In genomic region chr21:46515109-46515508, GRCh38 we compare ENCODE assay signal across 10 cellular contexts. TPM values are rescaled to one million over a fixed set of nuclear protein-coding genes. Genes with fewer than 3 reads are reported as not detected.
DNase-seq lines count a peak whose midpoint lies in the region; ATAC-seq and TF ChIP-seq lines count a peak whose summit lies in the region.
"Had no signal": no experiment of that assay in that cellular context is flagged by ENCODE, and none has a peak within 500 bp of the region (broad histone marks: within the 10 kb centered on the region; RNA-seq: fewer than 3 reads in every experiment).

No MANE protein-coding gene starts in this region.

- H3K9me3 ChIP-seq in CD4-positive, alpha-beta memory T cell (ENCODE audit: control insufficient read depth in 1 of 2, low read length in 2 of 2) = no peaks in the 10 kb centered on the region
- no peaks in the 10 kb centered on the region for H3K9me3 ChIP-seq in OCI-LY3 (ENCODE audit: insufficient read depth, low read length)

- H3K9me3 Mint-ChIP-seq in CD4-positive, alpha-beta memory T cell = peaks cover 0 to 2% (median 0%) of the 10 kb centered on the region in 8 donors
- H3K9me3 Mint-ChIP-seq in naive B cell (no peaks in the 10 kb centered on the region), chondrocyte (ENCODE audit: low read depth) (no peaks in the 10 kb centered on the region)
- H3K9me3 Mint-ChIP-seq: dendritic cell treated with granulocyte-macrophage colony-stimulating factor and Interleukin-4, amounts not matched to agents 40 ng/mL and 50 ng/mL, for 4 days had no signal

- peak; percentile 25 to 64 (median 37) for DNase-seq in CD4-positive, alpha-beta memory T cell
- DNase-seq in epithelial cell of prostate (ENCODE audit: low read depth, low spot score) (peak; percentile 33), naive B cell (peak; percentile 5), chondrocyte (ENCODE audit: low spot score) (no peak)
- DNase-seq: H7 had no signal

- no peaks in the 10 kb centered on the region for H3K79me2 ChIP-seq in OCI-LY3 (ENCODE audit: low read length)

- no peaks in the 10 kb centered on the region for H3K27me3 Mint-ChIP-seq in CD4-positive, alpha-beta memory T cell
- no peaks in the 10 kb centered on the region for H3K27me3 Mint-ChIP-seq in naive B cell
- H3K27me3 Mint-ChIP-seq in chondrocyte (ENCODE audit: low read depth) = no peaks in the 10 kb centered on the region
- H3K27me3 Mint-ChIP-seq: dendritic cell treated with granulocyte-macrophage colony-stimulating factor and Interleukin-4, amounts not matched to agents 40 ng/mL and 50 ng/mL, for 4 days had no signal

- intact Hi-C loops in CD4-positive, alpha-beta memory T cell (cut with micrococcal nuclease) = no loop called here

- peak overlapping the region in 4 of 8 donors; percentile 34 to 41 (median 37) for H3K4me3 Mint-ChIP-seq in CD4-positive, alpha-beta memory T cell
- H3K4me3 Mint-ChIP-seq in naive B cell (no peak overlapping the region), chondrocyte (ENCODE audit: unreplicated experiment) (no peak overlapping the region)
- H3K4me3 Mint-ChIP-seq: dendritic cell treated with granulocyte-macrophage colony-stimulating factor and Interleukin-4, amounts not matched to agents 40 ng/mL and 50 ng/mL, for 4 days had no signal

- no peak overlapping the region for H3K9ac ChIP-seq in OCI-LY3 (ENCODE audit: low read length)

- H4K20me1 ChIP-seq in OCI-LY3 (ENCODE audit: insufficient read depth, low read length) = no peaks in the 10 kb centered on the region

- POLR2A ChIA-PET in CD4-positive, alpha-beta memory T cell (lab: Charles Lee; ENCODE audit: partially characterized antibody) = interaction anchor here (0.9 to 1.5 kb wide), 3 partner anchors 15 to 45 kb away, joined by 4 to 6 read pairs (median 5); no protein-coding TSS in a partner anchor

- no peaks in the 10 kb centered on the region for H3K27me3 ChIP-seq in CD4-positive, alpha-beta memory T cell (ENCODE audit: insufficient read depth, low read length)
- H3K27me3 ChIP-seq in OCI-LY3 (ENCODE audit: low read depth, low read length) = no peaks in the 10 kb centered on the region

- H3K4me3 ChIP-seq in CD4-positive, alpha-beta memory T cell (ENCODE audit: low read length in 2 of 2) = no peak overlapping the region
- H3K4me3 ChIP-seq in OCI-LY3 (ENCODE audit: low read length) = no peak overlapping the region

- CTCF ChIA-PET in CD4-positive, alpha-beta memory T cell (lab: Charles Lee; ENCODE audit: partially characterized antibody) = interaction anchor here (0.8 kb wide), 1 partner anchor 14 kb away, joined by 3 read pairs; no protein-coding TSS in a partner anchor

- H3K4me1 Mint-ChIP-seq in CD4-positive, alpha-beta memory T cell = peaks cover 11 to 23% (median 17%) of the 10 kb centered on the region in 4 donors
- H3K4me1 Mint-ChIP-seq in naive B cell (peaks cover 0 to 15% (median 13%) of the 10 kb centered on the region in 3 donors), chondrocyte (ENCODE audit: low read depth) (peaks cover 12% of the 10 kb centered on the region)

- H3K36me3 ChIP-seq in CD4-positive, alpha-beta memory T cell (ENCODE audit: insufficient read depth, low read length) = peaks cover 30% of the 10 kb centered on the region
- peaks cover 12% of the 10 kb centered on the region for H3K36me3 ChIP-seq in OCI-LY3 (replicated peaks; ENCODE audit: low read depth, low read length)

- no peak for TF ChIP-seq CTCF in OCI-LY3 (IDR thresholded peaks at IDR 0.05; ENCODE audit: low read depth, low read length)
- TF ChIP-seq CTCF in chondrocyte (IDR thresholded peaks at IDR 0.05) = no peak

- H2AFZ ChIP-seq in OCI-LY3 (ENCODE audit: low read depth, low read length) = no peak overlapping the region

- peak overlapping the region; percentile 25 to 88 (median 69) for H3K27ac Mint-ChIP-seq in CD4-positive, alpha-beta memory T cell
- H3K27ac Mint-ChIP-seq in naive B cell = peak overlapping the region in 3 of 6 donors; percentile 26 to 57 (median 55)
- no peak overlapping the region for H3K27ac Mint-ChIP-seq in chondrocyte (ENCODE audit: unreplicated experiment)
- H3K27ac Mint-ChIP-seq: dendritic cell treated with granulocyte-macrophage colony-stimulating factor and Interleukin-4, amounts not matched to agents 40 ng/mL and 50 ng/mL, for 4 days had no signal

- peak; percentile 46 to 64 for ATAC-seq in naive B cell (ENCODE audit: low read depth in 2 of 2)
- ATAC-seq in GM21717 (IDR thresholded peaks at IDR 0.05; ENCODE audit: unreplicated experiment) = no peak
- no peak for ATAC-seq in GM21619 (IDR thresholded peaks at IDR 0.05; ENCODE audit: unreplicated experiment)
- no peak for ATAC-seq in HG02852 (IDR thresholded peaks at IDR 0.05; ENCODE audit: unreplicated experiment)

- peak overlapping the region; percentile 17 for H3K27ac ChIP-seq in CD4-positive, alpha-beta memory T cell (ENCODE audit: low read depth, low read length)
- H3K27ac ChIP-seq in OCI-LY3 (ENCODE audit: low read length) (peak overlapping the region; percentile 44), epithelial cell of prostate (peak overlapping the region; percentile 39)

- H3K36me3 Mint-ChIP-seq in CD4-positive, alpha-beta memory T cell = peaks cover 43 to 70% of the 10 kb centered on the region in 2 donors
- H3K36me3 Mint-ChIP-seq in naive B cell = peaks cover 0 to 11% of the 10 kb centered on the region in 2 donors
- peaks cover 14% of the 10 kb centered on the region for H3K36me3 Mint-ChIP-seq in chondrocyte (ENCODE audit: low read depth)

- H3K4me1 ChIP-seq in CD4-positive, alpha-beta memory T cell (ENCODE audit: insufficient read depth, low read length) = peaks cover 16% of the 10 kb centered on the region
- peaks cover 14% of the 10 kb centered on the region for H3K4me1 ChIP-seq in OCI-LY3 (ENCODE audit: low read length)

- peak overlapping the region; percentile 52 for H3K4me2 ChIP-seq in OCI-LY3 (ENCODE audit: low read length)

RNA-seq across cellular contexts. Expression of gene DIP2A, which starts 56.4 kb away (rescaled TPM):
- 10 to 100 TPM; 94.6 to 95.9 TPM for total RNA-seq in CD4-positive, alpha-beta memory T cell
- 10 to 100 TPM; 14.1 to 17.8 TPM for polyA plus RNA-seq in CD4-positive, alpha-beta memory T cell
- polyA plus RNA-seq in naive B cell (ENCODE audit: low read depth in 6 of 6) = 10 to 100 TPM in 1 of 6 donors, 1 to 10 TPM in 4, under 1 TPM in 1; 0.34 to 12.4 (median 7.3) TPM
- total RNA-seq in chondrocyte = 27.9 to 37.0 TPM (median 30.3 TPM) in 3 replicates

Comparison
In these comparisons a context has a peak if more than half of its experiments do, and no peak if none do; other contexts are left out.
1. ATAC-seq: peak in naive B cell (2 of 2); none in GM21717 (single experiment), GM21619 (single experiment) and HG02852 (single experiment).
2. Peak in every context shown above with its lines, with median percentiles within 50 percentile points of each other: H3K27ac ChIP-seq.